In the genomic region with DNA sequence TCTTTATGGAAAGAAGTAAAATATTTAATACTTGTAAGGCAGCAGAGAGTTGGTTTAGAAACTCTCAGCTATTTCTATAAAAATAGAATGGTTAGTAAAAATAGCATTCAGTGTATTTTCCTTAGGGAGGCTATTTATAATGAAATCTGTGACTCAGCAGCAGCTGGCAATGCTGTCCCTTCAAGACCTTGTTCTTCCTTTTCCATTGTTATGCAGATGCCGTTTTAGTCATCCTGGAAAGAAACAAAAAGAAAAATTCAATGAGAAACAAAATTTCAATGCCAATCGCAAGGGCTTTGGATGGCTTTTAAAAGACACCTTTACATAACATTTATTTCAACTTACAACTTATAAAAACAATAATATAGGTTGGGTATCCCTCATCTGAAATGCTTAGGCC, we compare ENCODE assay signal across 12 cellular contexts. TPM values are rescaled to one million over a fixed set of nuclear protein-coding genes. Genes with fewer than 3 reads are reported as not detected.
DNase-seq lines count a peak whose midpoint lies in the region; ATAC-seq lines count a peak whose summit lies in the region.
"Had no signal": no experiment of that assay in that cellular context is flagged by ENCODE, and none has a peak within 500 bp of the region (broad histone marks: within the 10 kb centered on the region; RNA-seq: fewer than 3 reads in every experiment).

No MANE protein-coding gene starts in this region.

- no peak for ATAC-seq in activated T-helper 17 cell treated with anti-CD3 and anti-CD28 coated beads, Interleukin-2, amount 50 U/mL, for 72 hours (replicated peaks)
- ATAC-seq: naive thymus-derived CD8-positive, alpha-beta T cell; stimulated activated naive CD8-positive, alpha-beta T cell treated with anti-CD3 and anti-CD28 coated beads, Interleukin-15, Interleukin-2, amounts not matched to agents 100 U/mL and 50 U/mL, for 24 hours had no signal

- H3K9me3 Mint-ChIP-seq in activated T-helper 17 cell treated with anti-CD3 and anti-CD28 coated beads, Interleukin-2, amount 50 U/mL, for 72 hours, result no peaks in the 10 kb centered on the region
- H3K9me3 Mint-ChIP-seq: naive thymus-derived CD8-positive, alpha-beta T cell had no signal

- H3K4me1 ChIP-seq in iPS-20b (ENCODE audit: insufficient read depth, low read length), result peaks cover 36% of the 10 kb centered on the region

- no peaks in the 10 kb centered on the region for H3K27me3 ChIP-seq in iPS-20b (ENCODE audit: insufficient read depth, low read length)
- H3K27me3 ChIP-seq: hepatocyte had no signal

- H3K4me3 ChIP-seq in iPS-20b (ENCODE audit: low read length), result peak overlapping the region; percentile 48; the same call in 1 of the 2 replicates
- H3K4me3 ChIP-seq: hepatocyte had no signal

- no peaks in the 10 kb centered on the region; the same call in 1 of the 2 replicates for H3K36me3 ChIP-seq in iPS-20b (ENCODE audit: insufficient read depth, low read depth, low read length)

- H3K4me1 Mint-ChIP-seq in activated T-helper 17 cell treated with anti-CD3 and anti-CD28 coated beads, Interleukin-2, amount 50 U/mL, for 72 hours, result no peaks in the 10 kb centered on the region

- peak; percentile 81 for DNase-seq in LHCN-M2 (ENCODE audit: low read depth)
- DNase-seq in dedifferentiated amniotic fluid mesenchymal stem cell (ENCODE audit: extremely low spot score), result peak; percentile 46
- no peak for DNase-seq in NCI-H146 treated with DMSO at 0.1 percent for 48 hours (lab: John Stamatoyannopoulos, UW; ENCODE audit: unreplicated experiment)
- DNase-seq in SHP77 treated with DMSO at 0.1 percent for 48 hours (lab: John Stamatoyannopoulos, UW), result no peak
- no peak for DNase-seq in KG1 (lab: John Stamatoyannopoulos, UW)
- DNase-seq: naive thymus-derived CD8-positive, alpha-beta T cell; stimulated activated naive CD8-positive, alpha-beta T cell treated with anti-CD3 and anti-CD28 coated beads, Interleukin-15, Interleukin-2, amounts not matched to agents 100 U/mL and 50 U/mL, for 24 hours had no signal

- H3K4me3 Mint-ChIP-seq in activated T-helper 17 cell treated with anti-CD3 and anti-CD28 coated beads, Interleukin-2, amount 50 U/mL, for 72 hours, result no peak overlapping the region
- H3K4me3 Mint-ChIP-seq: naive thymus-derived CD8-positive, alpha-beta T cell had no signal

- H3K27ac ChIP-seq in iPS-20b (ENCODE audit: low read length) (peak overlapping the region; percentile 84), temporal lobe (ENCODE audit: low read depth, low read length) (peak overlapping the region; percentile 27)
- H3K27ac ChIP-seq: hepatocyte had no signal

- H3K27ac Mint-ChIP-seq in activated T-helper 17 cell treated with anti-CD3 and anti-CD28 coated beads, Interleukin-2, amount 50 U/mL, for 72 hours, result no peak overlapping the region

- peak overlapping the region; percentile 58; the same call in 1 of the 2 replicates for H3K9ac ChIP-seq in iPS-20b (ENCODE audit: low read depth, low read length)

- H3K9me3 ChIP-seq in iPS-20b (ENCODE audit: insufficient read depth, low read depth, low read length), result no peaks in the 10 kb centered on the region

- no peaks in the 10 kb centered on the region for H3K27me3 Mint-ChIP-seq in activated T-helper 17 cell treated with anti-CD3 and anti-CD28 coated beads, Interleukin-2, amount 50 U/mL, for 72 hours
- H3K27me3 Mint-ChIP-seq: naive thymus-derived CD8-positive, alpha-beta T cell had no signal

- peaks cover 35% of the 10 kb centered on the region for H3K36me3 Mint-ChIP-seq in activated T-helper 17 cell treated with anti-CD3 and anti-CD28 coated beads, Interleukin-2, amount 50 U/mL, for 72 hours (ENCODE audit: low read depth)

RNA-seq across cellular contexts. Expression of gene MPC1, which starts 17.5 kb away (rescaled TPM):
- 13.3 and 22.7 TPM in 2 replicates for total RNA-seq in LHCN-M2 (2014; rRNA removed)
- polyA plus RNA-seq in LHCN-M2 (2012), result 26.0 TPM
- 33.9 TPM for total RNA-seq in temporal lobe
- 10 to 100 TPM in 1 of 2 donors, 1 to 10 TPM in 1; 6.5 to 15.9 TPM for total RNA-seq in activated T-helper 17 cell treated with anti-CD3 and anti-CD28 coated beads, Interleukin-2, amount 50 U/mL, for 72 hours

RNA-seq across cellular contexts. Expression of gene SFT2D1, which starts 22.9 kb away (rescaled TPM):
- 46.8 and 58.4 TPM in 2 replicates for total RNA-seq in LHCN-M2 (2014; rRNA removed)
- polyA plus RNA-seq in LHCN-M2 (2012), result 36.1 TPM
- 19.2 TPM for total RNA-seq in temporal lobe
- 10 to 100 TPM; 40.1 to 43.8 TPM for total RNA-seq in activated T-helper 17 cell treated with anti-CD3 and anti-CD28 coated beads, Interleukin-2, amount 50 U/mL, for 72 hours

RNA-seq across cellular contexts. Expression of gene PRR18, which starts 57.0 kb away (rescaled TPM):
- total RNA-seq in LHCN-M2 (2014; rRNA removed) (not detected in 2 replicates), temporal lobe (0.25 TPM)
- polyA plus RNA-seq in LHCN-M2 (2012), result 0.02 TPM
- not detected for total RNA-seq in activated T-helper 17 cell treated with anti-CD3 and anti-CD28 coated beads, Interleukin-2, amount 50 U/mL, for 72 hours
- total RNA-seq: naive thymus-derived CD8-positive, alpha-beta T cell; T-helper 2 cell treated with Interferon-gamma antibody and Interleukin-4, amounts not matched to agents 100 ng/mL and 5 ng/mL, for 36 hours had no signal
- polyA plus RNA-seq: naive thymus-derived CD8-positive, alpha-beta T cell had no signal

Comparison
In these comparisons a context has a peak if more than half of its experiments do, and no peak if none do; other contexts are left out.
1. DNase-seq: peak in LHCN-M2 (single experiment) and dedifferentiated amniotic fluid mesenchymal stem cell (single experiment); none in NCI-H146 treated with DMSO at 0.1 percent for 48 hours (single experiment), SHP77 treated with DMSO at 0.1 percent for 48 hours (single experiment) and KG1 (single experiment).